17 cellular contexts compared by ENCODE assay signal in genomic region chr2:241344925-241345651, GRCh38.
"Had no signal": no experiment of that assay in that cellular context is flagged by ENCODE, and none has a peak within 500 bp of the region (broad histone marks: within the 10 kb centered on the region; RNA-seq: fewer than 3 reads in every experiment).

No MANE protein-coding gene starts in this region.

- DNase-seq: activated CD4-positive, alpha-beta T cell treated with anti-CD3 and anti-CD28 coated beads for 4 hours; activated CD8-positive, alpha-beta memory T cell treated with anti-CD3 and anti-CD28 coated beads, Interleukin-2, amount 50 U/mL, for 48 hours; activated CD8-positive, alpha-beta T cell treated with anti-CD3 and anti-CD28 coated beads, Interleukin-2, amount 10 ng/mL, durations not matched to agents 7 days and 5 days; activated naive CD4-positive, alpha-beta T cell; esophagus squamous epithelium; hypothalamus; mammary epithelial cell; mucosa of descending colon; natural killer cell; stimulated activated CD4-positive, alpha-beta T cell treated with anti-CD3 and anti-CD28 coated beads, Interleukin-4, amount 100 ng/mL, for 1 hour; stimulated activated CD8-positive, alpha-beta memory T cell treated with anti-CD3 and anti-CD28 coated beads, Interleukin-4, amount 100 ng/mL, for 48 hours; stimulated activated naive CD8-positive, alpha-beta T cell treated with anti-CD3 and anti-CD28 coated beads, Interleukin-15, Interleukin-2, amounts not matched to agents 100 U/mL and 50 U/mL, for 24 hours; T-helper 1 cell; upper lobe of left lung had no signal

- H3K27ac ChIP-seq: ascending aorta, cardiac muscle cell, esophagus squamous epithelium, suprapubic skin had no signal

- H3K9me3 ChIP-seq: ascending aorta, esophagus squamous epithelium, mucosa of descending colon, suprapubic skin, upper lobe of left lung had no signal

- H3K4me3 ChIP-seq: ascending aorta, cardiac muscle cell, esophagus squamous epithelium, mucosa of descending colon, suprapubic skin, upper lobe of left lung had no signal

- H3K4me1 ChIP-seq: ascending aorta, esophagus squamous epithelium, suprapubic skin had no signal

- ATAC-seq: activated CD8-positive, alpha-beta T cell treated with anti-CD3 and anti-CD28 coated beads, Interleukin-2, amount 10 ng/mL, durations not matched to agents 7 days and 5 days; mucosa of descending colon; natural killer cell; stimulated activated naive CD8-positive, alpha-beta T cell treated with anti-CD3 and anti-CD28 coated beads, Interleukin-15, Interleukin-2, amounts not matched to agents 100 U/mL and 50 U/mL, for 24 hours had no signal

- H3K27me3 ChIP-seq: ascending aorta, cardiac muscle cell, esophagus squamous epithelium, suprapubic skin, upper lobe of left lung had no signal
